Comparison of ENCODE assay signal across 1 cellular context in the genomic region with DNA sequence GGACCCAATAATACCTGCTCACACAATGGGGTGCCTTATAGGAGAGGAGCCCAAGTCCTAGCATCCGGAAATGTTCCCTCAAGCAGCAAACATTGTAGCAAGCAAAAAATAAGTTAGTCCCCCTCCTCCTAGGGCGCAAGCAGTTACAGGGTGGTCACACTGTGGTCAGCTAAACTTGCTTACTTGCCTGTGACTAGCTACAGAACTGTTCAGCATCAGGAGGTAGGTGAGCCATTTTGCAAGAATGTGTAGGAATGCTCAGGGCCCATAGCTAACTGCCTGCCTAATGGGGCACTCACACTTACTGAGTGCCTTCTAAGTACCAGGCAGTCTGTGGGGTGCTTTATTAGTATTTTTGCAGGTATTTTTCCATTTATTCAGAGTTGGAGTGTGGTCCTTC.
TF ChIP-seq lines count a peak whose summit lies in the region.

No MANE protein-coding gene starts in this region.

TF ChIP-seq in H1, 55 proteins besides CTCF, POLR2A, EP300 and RAD21 (continued from another document):
- no peak for TF ChIP-seq CBX8 (IDR thresholded peaks at IDR 0.05; ENCODE audit: borderline replicate concordance, low read depth, low read length)
- TF ChIP-seq HDAC2 (IDR thresholded peaks at IDR 0.05; ENCODE audit: borderline replicate concordance in 1 of 2, low read depth in 2 of 2, low read length in 2 of 2) = no peak
